In genomic region chr12:98516184-98516873, GRCh38 we compare ENCODE assay signal across 8 cellular contexts. TPM values are rescaled to one million over a fixed set of nuclear protein-coding genes. Genes with fewer than 3 reads are reported as not detected.
DNase-seq lines count a peak whose midpoint lies in the region; ATAC-seq and TF ChIP-seq lines count a peak whose summit lies in the region.

No MANE protein-coding gene starts in this region.

- 0% methylated on average over 22 to 50 of the region's 52 CpGs for WGBS in lower leg skin, 2 donors

- DNase-seq in C1 segment of cervical spinal cord (lab: John Stamatoyannopoulos, UW) = peak in 12 of 14 donors; percentile 32 to 78 (median 56)
- DNase-seq in NCI-H526 treated with DMSO at 0.1 percent for 48 hours (lab: John Stamatoyannopoulos, UW) = peak; percentile 74
- peak; percentile 75 for DNase-seq in activated CD4-positive, alpha-beta T cell treated with anti-CD3 and anti-CD28 coated beads, Interleukin-2, amount 50 U/mL, for 1 hour
- peak; percentile 68 to 80 for DNase-seq in dermis microvascular lymphatic vessel endothelial cell (ENCODE audit: low read depth in 2 of 2)
- DNase-seq in lower leg skin (ENCODE audit: low spot score in 2 of 2) = peak; percentile 52 to 91
- peak; percentile 46 to 56 (median 52) for DNase-seq in stimulated activated CD4-positive, alpha-beta T cell treated with anti-CD3 and anti-CD28 coated beads, TNF-alpha, amount 100 ng/mL, for 1 hour (ENCODE audit: low read depth in 3 of 3, low spot score in 1 of 3)

- TF ChIP-seq CTCF in lower leg skin (IDR thresholded peaks at IDR 0.05) = peak in 1 of 3 donors; percentile 45

- H3K4me3 ChIP-seq in lower leg skin (ENCODE audit: low read depth, poor library complexity, severe bottlenecking) = peak overlapping the region; percentile 83

- intact Hi-C loops in lower leg skin (cut with DNase I; ENCODE audit: low total_unique reads) = no loop called here

- TF ChIP-seq POLR2A in lower leg skin (IDR thresholded peaks at IDR 0.05) = no peak

- ATAC-seq in GM19328 (IDR thresholded peaks at IDR 0.05; ENCODE audit: unreplicated experiment) = peak; percentile 41
- peak; percentile 44 for ATAC-seq in HG03520 (IDR thresholded peaks at IDR 0.05; ENCODE audit: unreplicated experiment)

RNA-seq across cellular contexts. Expression of gene TMPO, which starts 0.9 kb away (rescaled TPM):
- total RNA-seq in dermis microvascular lymphatic vessel endothelial cell (46.1 and 83.3 TPM in 2 replicates), lower leg skin (10 to 100 TPM; 43.1 to 62.9 (median 54.8) TPM)

Comparison
In these comparisons a context has a peak if more than half of its experiments do, and no peak if none do; other contexts are left out.
1. Peak in every context shown above with its lines: DNase-seq, ATAC-seq and H3K4me3 ChIP-seq.